19 cellular contexts compared by ENCODE assay signal in genomic region chr18:40883271-40883670, GRCh38.
DNase-seq lines count a peak whose midpoint lies in the region; ATAC-seq, FAIRE-seq and TF ChIP-seq lines count a peak whose summit lies in the region.
"Had no signal": no experiment of that assay in that cellular context is flagged by ENCODE, and none has a peak within 500 bp of the region (broad histone marks: within the 10 kb centered on the region; RNA-seq: fewer than 3 reads in every experiment).

No MANE protein-coding gene starts in this region.

- WGBS in HepG2 (ENCODE audit: low lambda C conversion rate) = 13% methylated on average over 4 of the region's 4 CpGs
- 57% methylated on average over 4 of the region's 4 CpGs for WGBS in right lobe of liver (ENCODE audit: insufficient coverage, low coverage, low lambda C conversion rate, missing lambda C conversion rate)
- 0% methylated on average over 4 of the region's 4 CpGs for WGBS in K562 (ENCODE audit: insufficient coverage, low coverage, missing lambda C conversion rate)

- CTCF ChIA-PET in HepG2 (lab: Yijun Ruan, JAX; ENCODE audit: low intra/inter-chr PET ratio, low total read pairs) (no interaction called here), K562 (lab: Yijun Ruan, JAX; ENCODE audit: low intra/inter-chr PET ratio) (no interaction called here)

- no peaks in the 10 kb centered on the region for H3K36me3 ChIP-seq in HepG2 (replicated peaks in 1 of 2; ENCODE audit: control insufficient read depth in 1 of 2, insufficient read depth in 2 of 2, low read length in 2 of 2)
- no peaks in the 10 kb centered on the region for H3K36me3 ChIP-seq in right lobe of liver
- no peaks in the 10 kb centered on the region for H3K36me3 ChIP-seq in K562 (ENCODE audit: control insufficient read depth, insufficient read depth, low read length)
- H3K36me3 ChIP-seq: BLaER1 had no signal

- no peak for TF ChIP-seq EP300 in HepG2 (IDR thresholded peaks at IDR 0.05; ENCODE audit: low read depth in 2 of 2, low read length in 2 of 2)
- no peak for TF ChIP-seq EP300 in HepG2 (CRISPR knock-in tag; IDR thresholded peaks at IDR 0.05; ENCODE audit: borderline replicate concordance)
- no peak for TF ChIP-seq EP300 in K562 (IDR thresholded peaks at IDR 0.05; ENCODE audit: low read length)

- no peaks in the 10 kb centered on the region for H3K27me3 Mint-ChIP-seq in mesothelial cell of epicardium (ENCODE audit: low read depth)
- H3K27me3 Mint-ChIP-seq: CD4-positive, alpha-beta memory T cell had no signal

- ATAC-seq in HepG2 (no peak), right lobe of liver (no peak), K562 (no peak)
- ATAC-seq: A549, GM12878, HCT116 had no signal

- no peaks in the 10 kb centered on the region for H3K9me3 Mint-ChIP-seq in mesothelial cell of epicardium

- no peak overlapping the region for H3K27ac ChIP-seq in HepG2 (ENCODE audit: extremely low read length, insufficient read depth, low read length)
- H3K27ac ChIP-seq in right lobe of liver = no peak overlapping the region
- no peak overlapping the region for H3K27ac ChIP-seq in K562 (ENCODE audit: extremely low read depth, low read depth, low read length)
- H3K27ac ChIP-seq: 22Rv1, A549, BLaER1 had no signal

- H3K4me3 ChIP-seq in HepG2 (replicated peaks in 1 of 3; ENCODE audit: insufficient read depth in 1 of 3, low read depth in 2 of 3, low read length in 3 of 3) (no peak overlapping the region), right lobe of liver (no peak overlapping the region), K562 (no peak overlapping the region)
- H3K4me3 ChIP-seq: A549, BLaER1, GM12878 had no signal

- POLR2A ChIA-PET in HepG2 (lab: Yijun Ruan, JAX) = no interaction called here
- POLR2A ChIA-PET in K562 (lab: Yijun Ruan, JAX) = no interaction called here

- H3K9ac ChIP-seq in HepG2 (ENCODE audit: insufficient read depth, low read depth, low read length) (no peak overlapping the region), K562 (ENCODE audit: insufficient read depth in 1 of 2, low read depth in 2 of 2, low read length in 2 of 2) (no peak overlapping the region)
- H3K9ac ChIP-seq: BLaER1 had no signal

- in situ Hi-C loops in HepG2 (cut with HindIII; ENCODE audit: extremely low pct_ligation_motif_present, low pct_unique_long_range_greater_than_20kb) = no loop called here
- in situ Hi-C loops in K562 (cut with MboI) = no loop called here

- no peak for DNase-seq in HepG2 (ENCODE audit: low spot score)
- DNase-seq in right lobe of liver = no peak
- DNase-seq in K562 (ENCODE audit: extremely low read depth in 1 of 4, low spot score in 3 of 4) = no peak
- no peak for DNase-seq in mesothelial cell of epicardium (ENCODE audit: low spot score in 2 of 2, unreplicated experiment in 2 of 2)
- no peak for DNase-seq in NCI-H524 treated with DMSO at 0.1 percent for 48 hours (lab: John Stamatoyannopoulos, UW)
- DNase-seq in activated CD4-positive, alpha-beta T cell treated with anti-CD3 and anti-CD28 coated beads, Interleukin-2, amount 50 U/mL, for 4 hours = no peak
- no peak for DNase-seq in NAMALWA (ENCODE audit: low spot score)
- DNase-seq: CD4-positive, alpha-beta memory T cell; DMS153; DMS79 treated with DMSO at 0.1 percent for 48 hours; HFFc6 had no signal

- no peak for FAIRE-seq in HepG2 (lab: Jason Lieb, UNC)
- no peak for FAIRE-seq in K562 (lab: Jason Lieb, UNC)
- FAIRE-seq: A549, GM12878, GM19239, H54 had no signal

- TF ChIP-seq CTCF in HepG2 (CRISPR knock-in tag; IDR thresholded peaks at IDR 0.05) (no peak), right lobe of liver (IDR thresholded peaks at IDR 0.05) (no peak), K562 (IDR thresholded peaks at IDR 0.05 in 2 of 3, conservative IDR thresholded peaks at IDR 0.05 in 1 of 3; ENCODE audit: insufficient read depth in 2 of 3, low read depth in 1 of 3, low read length in 3 of 3) (no peak), mesothelial cell of epicardium (IDR thresholded peaks at IDR 0.05; ENCODE audit: unreplicated experiment) (no peak)

- no peak overlapping the region for H3K4me3 Mint-ChIP-seq in mesothelial cell of epicardium
- H3K4me3 Mint-ChIP-seq: CD14-positive monocyte; CD4-positive, alpha-beta memory T cell; HFFc6 had no signal

- intact Hi-C loops in HepG2 (cut with micrococcal nuclease; ENCODE audit: unreplicated experiment) = no loop called here
- intact Hi-C loops in right lobe of liver (cut with DNase I) = no loop called here
- intact Hi-C loops in K562 (cut with micrococcal nuclease) = no loop called here

- H4K20me1 ChIP-seq in HepG2 (ENCODE audit: insufficient read depth, low read length) = no peaks in the 10 kb centered on the region
- no peaks in the 10 kb centered on the region for H4K20me1 ChIP-seq in K562 (replicated peaks; ENCODE audit: control insufficient read depth, insufficient read depth, low read length)
- H4K20me1 ChIP-seq: BLaER1 had no signal

- no peak for TF ChIP-seq POLR2A in HepG2 (IDR thresholded peaks at IDR 0.05; ENCODE audit: insufficient read depth in 1 of 2, low read depth in 2 of 2, low read length in 2 of 2)
- TF ChIP-seq POLR2A in right lobe of liver (IDR thresholded peaks at IDR 0.05) = no peak
- TF ChIP-seq POLR2A in K562 (conservative IDR thresholded peaks at IDR 0.05) = no peak

- H3K27me3 ChIP-seq in HepG2 (ENCODE audit: control insufficient read depth in 1 of 2, insufficient read depth in 2 of 2, low read length in 2 of 2) = no peaks in the 10 kb centered on the region
- no peaks in the 10 kb centered on the region for H3K27me3 ChIP-seq in right lobe of liver
- no peaks in the 10 kb centered on the region for H3K27me3 ChIP-seq in K562 (ENCODE audit: control insufficient read depth in 2 of 2, insufficient read depth in 2 of 2, low read length in 2 of 2)
- H3K27me3 ChIP-seq: BLaER1 had no signal

- BruUV-seq in HepG2 (replicated peaks; lab: Mats Ljungman, UMichigan) (no TSS peak), K562 (replicated peaks; lab: Mats Ljungman, UMichigan) (no TSS peak)

- peak overlapping the region; percentile 48 for H3K27ac Mint-ChIP-seq in mesothelial cell of epicardium
- H3K27ac Mint-ChIP-seq: CD14-positive monocyte; CD4-positive, alpha-beta memory T cell; HFFc6 had no signal

- no peaks in the 10 kb centered on the region for H3K36me3 Mint-ChIP-seq in mesothelial cell of epicardium
- H3K36me3 Mint-ChIP-seq: CD14-positive monocyte; CD4-positive, alpha-beta memory T cell had no signal

- no peak overlapping the region for H2AFZ ChIP-seq in HepG2 (ENCODE audit: low read length)
- no peak overlapping the region for H2AFZ ChIP-seq in K562 (ENCODE audit: low read depth, low read length)

- H3K9me3 ChIP-seq in HepG2 (ENCODE audit: low read length) (no peaks in the 10 kb centered on the region), right lobe of liver (no peaks in the 10 kb centered on the region), K562 (replicated peaks; ENCODE audit: control insufficient read depth, insufficient read depth, low read depth, low read length) (0 out of 2 replicates have a peak, but pooled peaks cover 2% of the 10 kb centered on the region)
- H3K9me3 ChIP-seq: A549, BLaER1 had no signal

- no peaks in the 10 kb centered on the region for H3K4me1 ChIP-seq in HepG2 (ENCODE audit: insufficient read depth, low read length)
- no peaks in the 10 kb centered on the region for H3K4me1 ChIP-seq in right lobe of liver
- no peaks in the 10 kb centered on the region for H3K4me1 ChIP-seq in K562 (replicated peaks in 1 of 2; ENCODE audit: control insufficient read depth in 2 of 2, insufficient read depth in 2 of 2, low read length in 2 of 2)
- H3K4me1 ChIP-seq: A549 had no signal

- H3K4me2 ChIP-seq in HepG2 (ENCODE audit: low read depth, low read length) = no peak overlapping the region
- H3K4me2 ChIP-seq in K562 (ENCODE audit: insufficient read depth, low read length) = no peak overlapping the region
- H3K4me2 ChIP-seq: A549, BLaER1 had no signal

- peaks cover 7% of the 10 kb centered on the region for H3K4me1 Mint-ChIP-seq in mesothelial cell of epicardium
- H3K4me1 Mint-ChIP-seq: CD14-positive monocyte had no signal

- H3K9me1 ChIP-seq in K562 (ENCODE audit: control insufficient read depth, insufficient read depth, low read length) = no peaks in the 10 kb centered on the region

- H3K79me2 ChIP-seq in HepG2 (ENCODE audit: insufficient read depth, low read length) (no peaks in the 10 kb centered on the region), K562 (ENCODE audit: control insufficient read depth, insufficient read depth, low read length) (no peaks in the 10 kb centered on the region)

- TF ChIP-seq RAD21 in HepG2 (CRISPR knock-in tag; IDR thresholded peaks at IDR 0.05) (no peak), K562 (CRISPR knock-in tag; conservative IDR thresholded peaks at IDR 0.05 in 1 of 2, IDR thresholded peaks at IDR 0.05 in 1 of 2) (no peak)

TF ChIP-seq in HepG2, 621 proteins besides CTCF, POLR2A, EP300 and RAD21 (continues in another document):
- TF ChIP-seq ATF7 (IDR thresholded peaks at IDR 0.05) = peak; percentile 38; the same call in 1 of the 2 replicates
- TF ChIP-seq ATF7 (CRISPR knock-in tag; IDR thresholded peaks at IDR 0.05) = no peak
- no peak for TF ChIP-seq TARDBP (CRISPR knock-in tag; IDR thresholded peaks at IDR 0.05)
- TF ChIP-seq HNRNPUL1 (IDR thresholded peaks at IDR 0.05; ENCODE audit: low read depth, low read length) = no peak
- TF ChIP-seq CEBPB (IDR thresholded peaks at IDR 0.05; ENCODE audit: borderline replicate concordance, low read depth, low read length) = peak; percentile 40; the same call in 1 of the 2 replicates
- no peak for TF ChIP-seq ATF1 (CRISPR knock-in tag; IDR thresholded peaks at IDR 0.05)
- no peak for TF ChIP-seq MIER3 (CRISPR knock-in tag; IDR thresholded peaks at IDR 0.05; ENCODE audit: borderline replicate concordance)

TF ChIP-seq in K562, 482 proteins besides CTCF, POLR2A, EP300 and RAD21 (continues in another document):
- peak; percentile 74 for TF ChIP-seq ATF4 (CRISPR knock-in tag; IDR thresholded peaks at IDR 0.05)
- no peak for TF ChIP-seq HIVEP1 (CRISPR knock-in tag; IDR thresholded peaks at IDR 0.05)
- TF ChIP-seq ATF3 (IDR thresholded peaks at IDR 0.05) = peak; percentile 23; the same call in 1 of the 2 replicates
- no peak for TF ChIP-seq ATF3 (CRISPR knock-in tag; conservative IDR thresholded peaks at IDR 0.05)
- TF ChIP-seq NONO (IDR thresholded peaks at IDR 0.05; ENCODE audit: low read depth in 2 of 2, low read length in 1 of 2) = no peak

Comparison
In these comparisons a context has a peak if more than half of its experiments do, and no peak if none do; other contexts are left out.
1. Of the 241 proteins assayed by ChIP-seq in both HepG2 and K562: peak only in HepG2: CEBPB; only in K562: ATF4; in both: none; in neither: 236; mixed calls (peak in some experiments, not most) for 3.